In genomic region chr3:152260529-152260928, GRCh38 we compare ENCODE assay signal across 21 cellular contexts. TPM values are rescaled to one million over a fixed set of nuclear protein-coding genes. Genes with fewer than 3 reads are reported as not detected.
DNase-seq lines count a peak whose midpoint lies in the region; ATAC-seq and TF ChIP-seq lines count a peak whose summit lies in the region.
"Had no signal": no experiment of that assay in that cellular context is flagged by ENCODE, and none has a peak within 500 bp of the region (broad histone marks: within the 10 kb centered on the region; RNA-seq: fewer than 3 reads in every experiment).

No MANE protein-coding gene starts in this region.

- no peaks in the 10 kb centered on the region for H3K27me3 ChIP-seq in CD8-positive, alpha-beta memory T cell (ENCODE audit: insufficient read depth, low read length, poor library complexity, severe bottlenecking)
- H3K27me3 ChIP-seq: adrenal gland, SJSA1 had no signal

- H3K36me3 ChIP-seq in CD8-positive, alpha-beta memory T cell (ENCODE audit: insufficient read depth, low read length): no peaks in the 10 kb centered on the region
- H3K36me3 ChIP-seq: adrenal gland, SJSA1 had no signal

- H3K27ac ChIP-seq in CD8-positive, alpha-beta memory T cell (ENCODE audit: low read depth, low read length): no peak overlapping the region
- H3K27ac ChIP-seq: adrenal gland, SJSA1 had no signal

- peaks cover 82% of the 10 kb centered on the region for H3K4me1 Mint-ChIP-seq in activated T-cell treated with anti-CD3 and anti-CD28 coated beads, Interleukin-2, amount 50 U/mL, for 4 hours (ENCODE audit: low read depth)
- H3K4me1 Mint-ChIP-seq in CD8-positive, alpha-beta memory T cell: peaks cover 84 to 94% (median 92%) of the 10 kb centered on the region in 3 donors
- H3K4me1 Mint-ChIP-seq in activated CD8-positive, alpha-beta T cell treated with anti-CD3 and anti-CD28 coated beads, Interleukin-2, amount 10 ng/mL, durations not matched to agents 7 days and 5 days (ENCODE audit: low read depth): peaks cover 79% of the 10 kb centered on the region
- peaks cover 74 to 75% of the 10 kb centered on the region in 2 donors for H3K4me1 Mint-ChIP-seq in natural killer cell

- no peaks in the 10 kb centered on the region for H3K27me3 Mint-ChIP-seq in activated T-cell treated with anti-CD3 and anti-CD28 coated beads, Interleukin-2, amount 50 U/mL, for 4 hours (ENCODE audit: low read depth)
- H3K27me3 Mint-ChIP-seq in CD8-positive, alpha-beta memory T cell: no peaks in the 10 kb centered on the region
- H3K27me3 Mint-ChIP-seq in activated CD8-positive, alpha-beta T cell treated with anti-CD3 and anti-CD28 coated beads, Interleukin-2, amount 10 ng/mL, durations not matched to agents 7 days and 5 days (ENCODE audit: low read depth): no peaks in the 10 kb centered on the region
- no peaks in the 10 kb centered on the region for H3K27me3 Mint-ChIP-seq in natural killer cell (ENCODE audit: low read depth in 2 of 2)
- H3K27me3 Mint-ChIP-seq: B cell, naive B cell, type B pancreatic cell had no signal

- H3K4me3 Mint-ChIP-seq in activated T-cell treated with anti-CD3 and anti-CD28 coated beads, Interleukin-2, amount 50 U/mL, for 4 hours: peak overlapping the region; percentile 24
- peak overlapping the region in 5 of 7 donors; percentile 1 to 56 (median 44) for H3K4me3 Mint-ChIP-seq in CD8-positive, alpha-beta memory T cell
- peak overlapping the region; percentile 29 for H3K4me3 Mint-ChIP-seq in activated CD8-positive, alpha-beta T cell treated with anti-CD3 and anti-CD28 coated beads, Interleukin-2, amount 10 ng/mL, durations not matched to agents 7 days and 5 days
- H3K4me3 Mint-ChIP-seq in natural killer cell: peak overlapping the region; percentile 41
- H3K4me3 Mint-ChIP-seq: B cell, brain, mesothelial cell of epicardium, type B pancreatic cell had no signal

- POLR2A ChIA-PET in CD8-positive, alpha-beta memory T cell (lab: Charles Lee): interaction anchor here (0.5 to 8.6 kb wide), 4 partner anchors 8 to 52 kb away, joined by 3 to 59 read pairs (median 4); partner anchors contain the start of gene MBNL1
- POLR2A ChIA-PET in activated CD8-positive, alpha-beta T cell treated with anti-CD3 and anti-CD28 coated beads, Interleukin-2, amount 10 ng/mL, durations not matched to agents 7 days and 5 days (lab: Charles Lee): interaction anchor here (1.2 to 10.0 kb wide), 4 partner anchors 8 to 992 kb away, joined by 6 to 163 read pairs (median 36); partner anchors contain the start of gene MBNL1

- TF ChIP-seq CTCF in natural killer cell (IDR thresholded peaks at IDR 0.05): no peak
- TF ChIP-seq CTCF in foreskin fibroblast (IDR thresholded peaks at IDR 0.05; ENCODE audit: low read depth, low read length): no peak

- intact Hi-C loops in natural killer cell (cut with micrococcal nuclease): no loop called here

- peak overlapping the region; percentile 7 to 93 (median 87) for H3K27ac Mint-ChIP-seq in CD8-positive, alpha-beta memory T cell
- H3K27ac Mint-ChIP-seq in activated CD8-positive, alpha-beta T cell treated with anti-CD3 and anti-CD28 coated beads, Interleukin-2, amount 10 ng/mL, durations not matched to agents 7 days and 5 days: peak overlapping the region; percentile 54
- peak overlapping the region; percentile 79 to 96 for H3K27ac Mint-ChIP-seq in natural killer cell
- H3K27ac Mint-ChIP-seq: B cell, brain, mesothelial cell of epicardium, type B pancreatic cell had no signal

- CTCF ChIA-PET in CD8-positive, alpha-beta memory T cell (lab: Charles Lee): interaction anchor here (1.3 kb wide), 1 partner anchor 12 kb away, joined by 4 read pairs; no protein-coding TSS in a partner anchor
- CTCF ChIA-PET in activated CD8-positive, alpha-beta T cell treated with anti-CD3 and anti-CD28 coated beads, Interleukin-2, amount 10 ng/mL, durations not matched to agents 7 days and 5 days (lab: Charles Lee): interaction anchor here (3.5 kb wide), 1 partner anchor 77 kb away, joined by 12 read pairs; no protein-coding TSS in a partner anchor

- H3K9me3 Mint-ChIP-seq in activated T-cell treated with anti-CD3 and anti-CD28 coated beads, Interleukin-2, amount 50 U/mL, for 4 hours: no peaks in the 10 kb centered on the region
- H3K9me3 Mint-ChIP-seq in CD8-positive, alpha-beta memory T cell: no peaks in the 10 kb centered on the region
- no peaks in the 10 kb centered on the region for H3K9me3 Mint-ChIP-seq in activated CD8-positive, alpha-beta T cell treated with anti-CD3 and anti-CD28 coated beads, Interleukin-2, amount 10 ng/mL, durations not matched to agents 7 days and 5 days (ENCODE audit: insufficient read depth)
- H3K9me3 Mint-ChIP-seq in natural killer cell: no peaks in the 10 kb centered on the region
- H3K9me3 Mint-ChIP-seq: brain, mesothelial cell of epicardium, naive B cell, type B pancreatic cell had no signal

- peaks cover 4% of the 10 kb centered on the region for H3K36me3 Mint-ChIP-seq in activated T-cell treated with anti-CD3 and anti-CD28 coated beads, Interleukin-2, amount 50 U/mL, for 4 hours (ENCODE audit: insufficient read depth)
- H3K36me3 Mint-ChIP-seq in CD8-positive, alpha-beta memory T cell: peaks cover 9 to 23% (median 9%) of the 10 kb centered on the region in 3 donors
- peaks cover 46% of the 10 kb centered on the region for H3K36me3 Mint-ChIP-seq in activated CD8-positive, alpha-beta T cell treated with anti-CD3 and anti-CD28 coated beads, Interleukin-2, amount 10 ng/mL, durations not matched to agents 7 days and 5 days (ENCODE audit: low read depth)
- H3K36me3 Mint-ChIP-seq in natural killer cell: no peaks in the 10 kb centered on the region
- H3K36me3 Mint-ChIP-seq: brain, mesothelial cell of epicardium, type B pancreatic cell had no signal

- H3K4me1 ChIP-seq in CD8-positive, alpha-beta memory T cell (ENCODE audit: insufficient read depth, low read length): peaks cover 87% of the 10 kb centered on the region

- no peak overlapping the region for H3K4me3 ChIP-seq in CD8-positive, alpha-beta memory T cell (ENCODE audit: low read length)
- no peak overlapping the region for H3K4me3 ChIP-seq in foreskin fibroblast (ENCODE audit: low read depth in 1 of 2, low read length in 2 of 2)
- H3K4me3 ChIP-seq: adrenal gland, SJSA1, skin epidermis had no signal

- H3K9me3 ChIP-seq in CD8-positive, alpha-beta memory T cell (ENCODE audit: low read length): no peaks in the 10 kb centered on the region
- H3K9me3 ChIP-seq: adrenal gland, SJSA1 had no signal

- no peak for ATAC-seq in activated T-cell treated with anti-CD3 and anti-CD28 coated beads, Interleukin-2, amount 50 U/mL, for 4 hours
- ATAC-seq in activated CD8-positive, alpha-beta T cell treated with anti-CD3 and anti-CD28 coated beads, Interleukin-2, amount 10 ng/mL, durations not matched to agents 7 days and 5 days: no peak
- ATAC-seq in natural killer cell: peak in 1 of 3 donors; percentile 9

- no peak for DNase-seq in activated T-cell treated with anti-CD3 and anti-CD28 coated beads, Interleukin-2, amount 50 U/mL, for 4 hours
- no peak for DNase-seq in activated T-cell treated with anti-CD3 and anti-CD28 coated beads, Interleukin-2, amount 50 U/mL, for 1 hour
- DNase-seq in CD8-positive, alpha-beta memory T cell: no peak
- no peak for DNase-seq in activated CD8-positive, alpha-beta T cell treated with anti-CD3 and anti-CD28 coated beads, Interleukin-2, amount 10 ng/mL, durations not matched to agents 7 days and 5 days
- DNase-seq in natural killer cell (no peak), foreskin fibroblast (no peak), HUDEP-2 (lab: John Stamatoyannopoulos, UW; ENCODE audit: unreplicated experiment in 76 of 76) (no peak)
- no peak for DNase-seq in stimulated activated CD8-positive, alpha-beta memory T cell treated with anti-CD3 and anti-CD28 coated beads, Interleukin-4, amount 100 ng/mL, for 48 hours
- DNase-seq: activated CD8-positive, alpha-beta memory T cell treated with anti-CD3 and anti-CD28 coated beads for 24 hours; adrenal gland; islet precursor cell; Karpas-422; naive B cell; NCI-H1436 treated with DMSO at 0.1 percent for 48 hours; NCI-H774 had no signal

RNA-seq across cellular contexts. Expression of gene MBNL1, which starts 8.2 kb away (rescaled TPM):
- total RNA-seq in activated T-cell treated with anti-CD3 and anti-CD28 coated beads, Interleukin-2, amount 50 U/mL, for 4 hours: 100 to 1,000 TPM; 343 to 376 (median 347) TPM
- total RNA-seq in CD8-positive, alpha-beta memory T cell: 100 to 1,000 TPM; 386 to 391 TPM
- 303 TPM for polyA plus RNA-seq in CD8-positive, alpha-beta memory T cell
- 100 to 1,000 TPM; 469 to 504 TPM for total RNA-seq in activated CD8-positive, alpha-beta T cell treated with anti-CD3 and anti-CD28 coated beads, Interleukin-2, amount 10 ng/mL, durations not matched to agents 7 days and 5 days
- total RNA-seq in natural killer cell: 100 to 1,000 TPM; 600 to 704 (median 607) TPM
